In the genomic region with DNA sequence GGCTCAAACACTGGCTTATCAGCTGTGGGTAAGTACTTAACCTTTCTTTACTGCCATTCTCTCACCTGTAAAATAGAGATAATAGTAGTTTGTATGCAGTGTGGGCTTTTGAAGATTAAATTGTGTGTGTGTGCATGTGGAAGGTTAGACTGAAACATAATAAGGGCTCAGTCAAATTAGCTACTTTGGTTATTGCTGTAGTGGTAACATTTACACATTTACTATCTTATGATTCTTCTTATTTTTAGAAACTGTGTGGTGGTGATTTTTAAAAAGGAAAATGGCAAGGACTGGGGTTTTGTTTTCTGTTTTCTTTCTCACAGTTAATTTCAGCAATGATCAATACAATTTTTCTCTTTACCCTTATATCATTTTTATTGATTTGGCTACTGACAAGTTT, we compare ENCODE assay signal across 26 cellular contexts.
"Had no signal": no experiment of that assay in that cellular context is flagged by ENCODE, and none has a peak within 500 bp of the region (broad histone marks: within the 10 kb centered on the region; RNA-seq: fewer than 3 reads in every experiment).

No MANE protein-coding gene starts in this region.

- ATAC-seq: activated CD8-positive, alpha-beta T cell treated with anti-CD3 and anti-CD28 coated beads for 36 hours; activated T-cell treated with anti-CD3 and anti-CD28 coated beads, Interleukin-2, amount 50 U/mL, for 72 hours; activated T-helper 17 cell treated with anti-CD3 and anti-CD28 coated beads, Interleukin-2, amount 50 U/mL, for 72 hours; Panc1 had no signal

- H3K36me3 ChIP-seq: brain microvascular endothelial cell, SJCRH30 had no signal

- H3K9me3 ChIP-seq: SJCRH30 had no signal

- DNase-seq: activated CD4-positive, alpha-beta T cell treated with anti-CD3 and anti-CD28 coated beads, Interleukin-2, amount 10 ng/mL, durations not matched to agents 24 days and 14 days; activated CD4-positive, alpha-beta T cell treated with anti-CD3 and anti-CD28 coated beads, Interleukin-2, amount 50 U/mL, for 4 hours; activated CD8-positive, alpha-beta T cell treated with anti-CD3 and anti-CD28 coated beads for 36 hours; activated effector memory CD4-positive, alpha-beta T cell treated with anti-CD3 and anti-CD28 coated beads, Interleukin-2, amount 50 U/mL, for 16 hours; activated naive CD4-positive, alpha-beta T cell; activated naive CD4-positive, alpha-beta T cell treated with anti-CD3 and anti-CD28 coated beads, Interleukin-2, amount 50 U/mL, for 16 hours; activated naive CD8-positive, alpha-beta T cell treated with anti-CD3 and anti-CD28 coated beads for 36 hours; activated T-cell treated with anti-CD3 and anti-CD28 coated beads, Interleukin-2, amount 50 U/mL, for 1 hour; activated T-cell treated with anti-CD3 and anti-CD28 coated beads, Interleukin-2, amount 50 U/mL, for 72 hours; amniotic stem cell; aorta; brain microvascular endothelial cell; central memory CD4-positive, alpha-beta T cell; NCI-H1092; NCI-H1436 treated with DMSO at 0.1 percent for 48 hours; NCI-H187 treated with DMSO at 0.1 percent for 48 hours; NCI-H345; NCI-H524 treated with DMSO at 0.1 percent for 48 hours; NCI-H774; SHP77; SJCRH30; T1000 had no signal

- H3K4me3 ChIP-seq: SJCRH30, SK-N-MC had no signal

- H3K27ac ChIP-seq: brain microvascular endothelial cell, SJCRH30, SK-N-MC had no signal

- H3K27me3 ChIP-seq: brain microvascular endothelial cell, SJCRH30 had no signal

- H3K4me1 ChIP-seq: SJCRH30 had no signal

- FAIRE-seq: TTC549 had no signal
